8 cellular contexts compared by ENCODE assay signal in genomic region chr19:10769533-10770491, GRCh38. TPM values are rescaled to one million over a fixed set of nuclear protein-coding genes. Genes with fewer than 3 reads are reported as not detected.
DNase-seq lines count a peak whose midpoint lies in the region; ATAC-seq, FAIRE-seq and TF ChIP-seq lines count a peak whose summit lies in the region.

No MANE protein-coding gene starts in this region.

- no peaks in the 10 kb centered on the region for H3K27me3 Mint-ChIP-seq in natural killer cell treated with Interleukin-12 subunit alpha and Interleukin-12 subunit beta and Interleukin-15 and Interleukin-18, amount 100 ng/mL, for 72 hours

- H3K4me1 ChIP-seq in MM.1S (ENCODE audit: low read length), result peaks cover 7% of the 10 kb centered on the region

- H3K4me1 Mint-ChIP-seq in natural killer cell treated with Interleukin-12 subunit alpha and Interleukin-12 subunit beta and Interleukin-15 and Interleukin-18, amount 100 ng/mL, for 72 hours (ENCODE audit: low read depth in 2 of 2), result peaks cover 20 to 27% of the 10 kb centered on the region in 2 donors

- H3K27ac ChIP-seq in MM.1S (ENCODE audit: low read length), result no peak overlapping the region

- peak; percentile 27 for TF ChIP-seq CTCF in D721Med (IDR thresholded peaks at IDR 0.05; ENCODE audit: insufficient read depth, missing control alignments)
- peak; percentile 44 for TF ChIP-seq CTCF in fibroblast of mammary gland (conservative IDR thresholded peaks at IDR 0.05; ENCODE audit: control insufficient read depth, insufficient read depth, low read depth, low read length)
- TF ChIP-seq CTCF in MM.1S (IDR thresholded peaks at IDR 0.05; ENCODE audit: low read length), result no peak

- DNase-seq in D721Med (ENCODE audit: insufficient read length, low spot score) (no peak), SK-MEL-5 (ENCODE audit: low read depth, low spot score) (peak; percentile 34), fibroblast of mammary gland (ENCODE audit: low read depth) (peak; percentile 60), DMS79 treated with DMSO at 0.1 percent for 48 hours (lab: John Stamatoyannopoulos, UW) (no peak), MM.1S (no peak)
- DNase-seq in natural killer cell treated with Interleukin-12 subunit alpha and Interleukin-12 subunit beta and Interleukin-15 and Interleukin-18, amount 100 ng/mL, for 72 hours (ENCODE audit: low spot score), result no peak

- no peak overlapping the region for H3K4me3 Mint-ChIP-seq in natural killer cell treated with Interleukin-12 subunit alpha and Interleukin-12 subunit beta and Interleukin-15 and Interleukin-18, amount 100 ng/mL, for 72 hours

- no peak overlapping the region for H3K9ac ChIP-seq in MM.1S (ENCODE audit: low read length)

- H3K36me3 ChIP-seq in MM.1S (replicated peaks; ENCODE audit: insufficient read depth, low read length), result 0 out of 2 replicates have a peak, but pooled peaks cover 5% of the 10 kb centered on the region

- in situ Hi-C loops in SK-MEL-5 (cut with HindIII; ENCODE audit: low pct_unique_long_range_greater_than_20kb, low sequenced_read_pairs), result no loop called here

- H3K27me3 ChIP-seq in MM.1S (replicated peaks; ENCODE audit: insufficient read depth, low read length), result no peaks in the 10 kb centered on the region

- H3K9me3 Mint-ChIP-seq in natural killer cell treated with Interleukin-12 subunit alpha and Interleukin-12 subunit beta and Interleukin-15 and Interleukin-18, amount 100 ng/mL, for 72 hours, result no peaks in the 10 kb centered on the region

- no peaks in the 10 kb centered on the region for H3K36me3 Mint-ChIP-seq in natural killer cell treated with Interleukin-12 subunit alpha and Interleukin-12 subunit beta and Interleukin-15 and Interleukin-18, amount 100 ng/mL, for 72 hours

- no peak overlapping the region for H3K4me3 ChIP-seq in fibroblast of mammary gland (ENCODE audit: control insufficient read depth, low read depth, low read length)
- no peak overlapping the region for H3K4me3 ChIP-seq in MM.1S (ENCODE audit: low read length)

- no peak for ATAC-seq in natural killer cell treated with Interleukin-12 subunit alpha and Interleukin-12 subunit beta and Interleukin-15 and Interleukin-18, amount 100 ng/mL, for 72 hours
- no peak for ATAC-seq in GM21529 (IDR thresholded peaks at IDR 0.05; ENCODE audit: unreplicated experiment)
- ATAC-seq in HG03378 (IDR thresholded peaks at IDR 0.05; ENCODE audit: unreplicated experiment), result no peak

- H2AFZ ChIP-seq in MM.1S (ENCODE audit: low read length), result no peak overlapping the region

- no peaks in the 10 kb centered on the region for H3K9me2 ChIP-seq in MM.1S (replicated peaks; ENCODE audit: insufficient read depth, low read length)

- H3K79me2 ChIP-seq in MM.1S (ENCODE audit: low read length), result peaks cover 50% of the 10 kb centered on the region

- no peaks in the 10 kb centered on the region; the same call in none of the 2 replicates for H3F3A ChIP-seq in MM.1S (ENCODE audit: insufficient read depth, low read length)

- H3K4me2 ChIP-seq in MM.1S (ENCODE audit: low read depth, low read length), result no peak overlapping the region

- H3K27ac Mint-ChIP-seq in natural killer cell treated with Interleukin-12 subunit alpha and Interleukin-12 subunit beta and Interleukin-15 and Interleukin-18, amount 100 ng/mL, for 72 hours, result peak overlapping the region; percentile 19 to 87

- H3K9me3 ChIP-seq in MM.1S (replicated peaks; ENCODE audit: insufficient read depth, low read length), result no peaks in the 10 kb centered on the region

- no peaks in the 10 kb centered on the region for H4K20me1 ChIP-seq in MM.1S (ENCODE audit: insufficient read depth, low read length)

- FAIRE-seq in D721Med (lab: Jason Lieb, UNC), result no peak

RNA-seq across cellular contexts. Expression of gene DNM2, which starts 51.9 kb away (rescaled TPM):
- total RNA-seq in SK-MEL-5 (2014; rRNA removed; shearing (Covaris generic)), result 23.7 and 31.7 TPM in 2 replicates
- polyA plus RNA-seq in SK-MEL-5 (2015; cell fraction: cytosol; rRNA removed), result 58.1 and 66.5 TPM in 2 replicates
- polyA plus RNA-seq in SK-MEL-5 (2015; cell fraction: nucleus; rRNA removed), result 180 and 201 TPM in 2 replicates
- 100 to 1,000 TPM; 403 to 422 TPM for total RNA-seq in natural killer cell treated with Interleukin-12 subunit alpha and Interleukin-12 subunit beta and Interleukin-15 and Interleukin-18, amount 100 ng/mL, for 72 hours

Comparison
In these comparisons a context has a peak if more than half of its experiments do, and no peak if none do; other contexts are left out.
1. DNase-seq: peak in SK-MEL-5 (single experiment) and fibroblast of mammary gland (single experiment); none in D721Med (single experiment), natural killer cell treated with Interleukin-12 subunit alpha and Interleukin-12 subunit beta and Interleukin-15 and Interleukin-18, amount 100 ng/mL, for 72 hours (single experiment), DMS79 treated with DMSO at 0.1 percent for 48 hours (single experiment) and MM.1S (single experiment).
2. RNA of gene DNM2, which starts 51.9 kb away (total RNA-seq): 403 to 422 TPM in natural killer cell treated with Interleukin-12 subunit alpha and Interleukin-12 subunit beta and Interleukin-15 and Interleukin-18, amount 100 ng/mL, for 72 hours; 23.7 to 31.7 TPM in SK-MEL-5; every median in the first group is over 10 times any median in the second.